8 cellular contexts compared by ENCODE assay signal in genomic region chr1:61139324-61140055, GRCh38. TPM values are rescaled to one million over a fixed set of nuclear protein-coding genes. Genes with fewer than 3 reads are reported as not detected.
DNase-seq lines count a peak whose midpoint lies in the region; ATAC-seq and TF ChIP-seq lines count a peak whose summit lies in the region.

No MANE protein-coding gene starts in this region.

- CTCF ChIA-PET in PC-3 (lab: Charles Lee), result no interaction called here
- CTCF ChIA-PET in activated CD4-positive, alpha-beta T cell treated with anti-CD3 and anti-CD28 coated beads, Interleukin-2, amount 10 ng/mL, durations not matched to agents 7 days and 5 days (lab: Charles Lee), result interaction anchor here (0.6 to 1.5 kb wide), 3 partner anchors 13 to 1284 kb away, joined by 3 to 5 read pairs (median 4); no protein-coding TSS in a partner anchor

- no peaks in the 10 kb centered on the region for H3K4me1 Mint-ChIP-seq in T-helper 17 cell
- no peaks in the 10 kb centered on the region for H3K4me1 Mint-ChIP-seq in activated CD4-positive, alpha-beta T cell treated with anti-CD3 and anti-CD28 coated beads, Interleukin-2, amount 10 ng/mL, durations not matched to agents 7 days and 5 days

- H3K36me3 Mint-ChIP-seq in T-helper 17 cell (ENCODE audit: low read depth), result no peaks in the 10 kb centered on the region
- H3K36me3 Mint-ChIP-seq in activated CD4-positive, alpha-beta T cell treated with anti-CD3 and anti-CD28 coated beads, Interleukin-2, amount 10 ng/mL, durations not matched to agents 7 days and 5 days (ENCODE audit: low read depth), result no peaks in the 10 kb centered on the region

- H3K27me3 ChIP-seq in HAP-1 (ENCODE audit: low read depth) (no peaks in the 10 kb centered on the region), PC-3 (ENCODE audit: low read length) (no peaks in the 10 kb centered on the region)

- H3K9me3 ChIP-seq in HAP-1 (no peaks in the 10 kb centered on the region), PC-3 (ENCODE audit: low read length) (no peaks in the 10 kb centered on the region), T-helper 17 cell (ENCODE audit: control insufficient read depth, low read length, poor library complexity, severe bottlenecking) (no peaks in the 10 kb centered on the region)

- H3K27ac ChIP-seq in PC-3 (ENCODE audit: low read length) (peak overlapping the region; percentile 30; the same call in 1 of the 2 replicates), substantia nigra (ENCODE audit: low read depth, low read length, poor library complexity, severe bottlenecking) (no peak overlapping the region)

- no TSS peak for BruUV-seq in PC-3 (replicated peaks; lab: Mats Ljungman, UMichigan)

- H3K9me3 Mint-ChIP-seq in activated CD4-positive, alpha-beta T cell treated with anti-CD3 and anti-CD28 coated beads, Interleukin-2, amount 10 ng/mL, durations not matched to agents 7 days and 5 days, result no peaks in the 10 kb centered on the region

- no peaks in the 10 kb centered on the region for H3K9me2 ChIP-seq in PC-3 (replicated peaks; ENCODE audit: low read length)

- ATAC-seq in PC-3 (no peak), HG03025 (IDR thresholded peaks at IDR 0.05; ENCODE audit: low FRiP score, unreplicated experiment) (no peak), T-helper 17 cell (no peak)

- no peak for TF ChIP-seq CTCF in PC-3 (conservative IDR thresholded peaks at IDR 0.05; ENCODE audit: low read depth, low read length)

- intact Hi-C loops in PC-3 (cut with micrococcal nuclease), result no loop called here

- H3K9ac ChIP-seq in PC-3 (ENCODE audit: low read length), result no peak overlapping the region

- H3K79me2 ChIP-seq in PC-3 (ENCODE audit: low read length), result no peaks in the 10 kb centered on the region

- no peaks in the 10 kb centered on the region for H3K27me3 Mint-ChIP-seq in T-helper 17 cell
- H3K27me3 Mint-ChIP-seq in activated CD4-positive, alpha-beta T cell treated with anti-CD3 and anti-CD28 coated beads, Interleukin-2, amount 10 ng/mL, durations not matched to agents 7 days and 5 days, result no peaks in the 10 kb centered on the region

- H3K4me2 ChIP-seq in PC-3 (ENCODE audit: low read length), result peak overlapping the region; percentile 32

- H3K4me3 Mint-ChIP-seq in T-helper 17 cell, result no peak overlapping the region
- H3K4me3 Mint-ChIP-seq in activated CD4-positive, alpha-beta T cell treated with anti-CD3 and anti-CD28 coated beads, Interleukin-2, amount 10 ng/mL, durations not matched to agents 7 days and 5 days, result no peak overlapping the region

- POLR2A ChIA-PET in PC-3 (lab: Charles Lee; ENCODE audit: unreplicated experiment), result interaction anchor here (0.6 kb wide), 2 partner anchors 68 to 106 kb away, joined by 6 to 7 read pairs; no protein-coding TSS in a partner anchor
- POLR2A ChIA-PET in activated CD4-positive, alpha-beta T cell treated with anti-CD3 and anti-CD28 coated beads, Interleukin-2, amount 10 ng/mL, durations not matched to agents 7 days and 5 days (lab: Charles Lee), result no interaction called here

- no peak overlapping the region for H3K4me3 ChIP-seq in HAP-1
- H3K4me3 ChIP-seq in PC-3 (ENCODE audit: low read length), result no peak overlapping the region

- H3F3A ChIP-seq in PC-3 (ENCODE audit: low read length, unreplicated experiment), result peaks cover 17% of the 10 kb centered on the region

- no peak overlapping the region for H3K27ac Mint-ChIP-seq in T-helper 17 cell
- H3K27ac Mint-ChIP-seq in activated CD4-positive, alpha-beta T cell treated with anti-CD3 and anti-CD28 coated beads, Interleukin-2, amount 10 ng/mL, durations not matched to agents 7 days and 5 days, result no peak overlapping the region

- H2AFZ ChIP-seq in PC-3 (ENCODE audit: low read length), result no peak overlapping the region

- no peaks in the 10 kb centered on the region for H4K20me1 ChIP-seq in PC-3 (ENCODE audit: low read length)

- no peaks in the 10 kb centered on the region for H3K36me3 ChIP-seq in HAP-1 (replicated peaks)
- no peaks in the 10 kb centered on the region for H3K36me3 ChIP-seq in PC-3 (ENCODE audit: low read depth, low read length)

- in situ Hi-C loops in HAP-1 (cut with MboI; ENCODE audit: low sequenced_read_pairs), result no loop called here

- DNase-seq in HAP-1 (ENCODE audit: low spot score in 2 of 2) (peak; percentile 51 to 69), PC-3 (peak; percentile 83), dermis microvascular lymphatic vessel endothelial cell (ENCODE audit: low read depth in 2 of 2) (peak; percentile 66 to 81), pulmonary artery endothelial cell (ENCODE audit: low read depth, low spot score) (peak; percentile 8), substantia nigra (lab: John Stamatoyannopoulos, UW) (no peak), T-helper 17 cell (no peak)
- no peak for DNase-seq in activated CD4-positive, alpha-beta T cell treated with anti-CD3 and anti-CD28 coated beads, Interleukin-2, amount 10 ng/mL, durations not matched to agents 7 days and 5 days

- peaks cover 39% of the 10 kb centered on the region for H3K4me1 ChIP-seq in HAP-1
- peaks cover 56% of the 10 kb centered on the region for H3K4me1 ChIP-seq in PC-3 (ENCODE audit: insufficient read depth, low read length)

RNA-seq across cellular contexts. Expression of gene NFIA, which starts 57.1 kb away (rescaled TPM):
- total RNA-seq in PC-3 (2014; rRNA removed) (5.2 and 12.7 TPM in 2 replicates), dermis microvascular lymphatic vessel endothelial cell (9.6 and 20.7 TPM in 2 replicates), pulmonary artery endothelial cell (9.3 and 10.2 TPM in 2 replicates), T-helper 17 cell (1 to 10 TPM; 5.0 to 5.2 TPM)
- total RNA-seq in activated CD4-positive, alpha-beta T cell treated with anti-CD3 and anti-CD28 coated beads, Interleukin-2, amount 10 ng/mL, durations not matched to agents 7 days and 5 days, result 1 to 10 TPM in 1 of 2 experiments, under 1 TPM in 1; 0.97 to 1.6 TPM

Comparison
In these comparisons a context has a peak if more than half of its experiments do, and no peak if none do; other contexts are left out.
1. DNase-seq: peak in HAP-1 (2 of 2), PC-3 (single experiment), dermis microvascular lymphatic vessel endothelial cell (2 of 2) and pulmonary artery endothelial cell (single experiment); none in substantia nigra (0 of 49), T-helper 17 cell (0 of 3) and activated CD4-positive, alpha-beta T cell treated with anti-CD3 and anti-CD28 coated beads, Interleukin-2, amount 10 ng/mL, durations not matched to agents 7 days and 5 days (single experiment).